ENCODE assay signal across 6 cellular contexts in the genomic region with DNA sequence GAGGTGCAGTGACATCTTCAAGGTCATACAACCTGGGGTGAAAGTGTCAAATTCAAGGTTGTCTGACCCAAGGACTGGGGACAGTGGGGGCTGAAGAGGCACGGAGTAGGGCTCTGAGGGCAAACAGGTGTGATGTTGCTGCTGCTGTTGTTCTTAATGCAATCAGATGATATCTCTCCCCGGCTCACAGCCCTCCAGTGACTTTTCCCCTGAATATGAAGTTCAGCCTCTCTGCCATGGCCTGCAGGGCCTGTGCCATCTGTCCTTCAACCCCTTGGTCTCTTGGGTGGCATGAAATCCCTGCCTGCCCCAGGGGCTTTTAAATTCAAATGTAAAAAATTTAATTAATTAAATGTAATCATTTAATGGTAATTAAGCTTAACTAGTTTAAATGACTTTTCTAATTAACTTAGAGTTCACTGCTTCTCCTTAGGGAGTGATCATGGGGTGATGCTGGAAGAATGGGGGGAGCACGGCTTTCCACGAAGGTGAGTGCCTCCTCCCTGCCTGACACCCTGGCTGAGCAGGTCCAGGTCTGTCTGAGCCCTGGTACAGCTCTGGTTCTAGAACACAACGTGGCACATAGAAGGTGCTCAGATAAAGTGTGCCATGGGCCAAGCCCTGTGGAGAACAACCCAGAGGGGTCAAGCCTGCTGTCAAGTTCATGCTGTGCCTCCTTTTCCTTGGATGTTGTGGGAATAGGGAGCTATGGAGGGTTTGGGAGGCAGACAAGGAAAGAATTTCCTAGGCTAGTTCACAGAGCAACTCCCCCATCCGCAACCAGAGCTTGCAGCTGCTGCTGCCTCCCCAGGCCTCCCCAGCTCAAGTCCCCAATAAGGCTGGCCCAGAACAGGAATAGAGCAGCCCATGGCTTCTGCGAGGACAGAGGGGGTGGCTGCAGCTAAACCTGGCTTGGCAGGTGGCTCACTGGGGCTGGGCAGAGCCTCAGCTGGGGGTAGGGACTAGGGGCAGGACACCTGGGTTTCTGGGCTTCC.
DNase-seq lines count a peak whose midpoint lies in the region; TF ChIP-seq lines count a peak whose summit lies in the region.
"Not testable (repeated sequence)": the region's sequence is repeated elsewhere in the genome, so short reads cannot be mapped to it uniquely, and the experiment has no call there.

No MANE protein-coding gene starts in this region.

- TF ChIP-seq POLR2A in vagina (IDR thresholded peaks at IDR 0.05): not testable (repeated sequence)

- H3K4me3 ChIP-seq in vagina: not testable (repeated sequence)

- peak; percentile 3 for DNase-seq in D341Med (ENCODE audit: low spot score)
- DNase-seq in activated CD4-positive, alpha-beta T cell treated with anti-CD3 and anti-CD28 coated beads, Interleukin-2, amount 10 ng/mL, durations not matched to agents 24 days and 14 days: peak; percentile 34
- DNase-seq in cardiac septum (ENCODE audit: low spot score): peak; percentile 55
- DNase-seq in mesenteric fat pad (ENCODE audit: low spot score): peak; percentile 60
- DNase-seq in posterior cingulate gyrus: peak in 7 of 10 donors; percentile 11 to 89 (median 51)
- DNase-seq in vagina (ENCODE audit: extremely low spot score in 2 of 2): peak; percentile 58 to 91

- not testable (repeated sequence) for H3K9me3 Mint-ChIP-seq in activated CD4-positive, alpha-beta T cell treated with anti-CD3 and anti-CD28 coated beads, Interleukin-2, amount 10 ng/mL, durations not matched to agents 24 days and 14 days

- not testable (repeated sequence) for H3K4me3 Mint-ChIP-seq in activated CD4-positive, alpha-beta T cell treated with anti-CD3 and anti-CD28 coated beads, Interleukin-2, amount 10 ng/mL, durations not matched to agents 24 days and 14 days

- not testable (repeated sequence) for H3K27me3 Mint-ChIP-seq in activated CD4-positive, alpha-beta T cell treated with anti-CD3 and anti-CD28 coated beads, Interleukin-2, amount 10 ng/mL, durations not matched to agents 24 days and 14 days

- intact Hi-C loops in activated CD4-positive, alpha-beta T cell treated with anti-CD3 and anti-CD28 coated beads, Interleukin-2, amount 10 ng/mL, durations not matched to agents 24 days and 14 days (cut with micrococcal nuclease); cardiac septum (cut with DNase I); posterior cingulate gyrus (cut with DNase I): not testable (repeated sequence)
- intact Hi-C loops in vagina (cut with DNase I): loop anchor here (5.0 kb wide), 1 partner anchor 465 kb away; no protein-coding TSS in a partner anchor

- not testable (repeated sequence) for H3K4me1 Mint-ChIP-seq in activated CD4-positive, alpha-beta T cell treated with anti-CD3 and anti-CD28 coated beads, Interleukin-2, amount 10 ng/mL, durations not matched to agents 24 days and 14 days

- H3K27ac ChIP-seq in vagina: not testable (repeated sequence)

- TF ChIP-seq CTCF in vagina (IDR thresholded peaks at IDR 0.05): not testable (repeated sequence)

- H3K9me3 ChIP-seq in vagina: not testable (repeated sequence)

- not testable (repeated sequence) for H3K36me3 Mint-ChIP-seq in activated CD4-positive, alpha-beta T cell treated with anti-CD3 and anti-CD28 coated beads, Interleukin-2, amount 10 ng/mL, durations not matched to agents 24 days and 14 days (ENCODE audit: low read depth)

- H3K27me3 ChIP-seq in vagina: not testable (repeated sequence)

- H3K27ac Mint-ChIP-seq in activated CD4-positive, alpha-beta T cell treated with anti-CD3 and anti-CD28 coated beads, Interleukin-2, amount 10 ng/mL, durations not matched to agents 24 days and 14 days: not testable (repeated sequence)

- H3K36me3 ChIP-seq in vagina: not testable (repeated sequence)

- not testable (repeated sequence) for H3K4me1 ChIP-seq in vagina

Comparison
In these comparisons a context has a peak if more than half of its experiments do, and no peak if none do; other contexts are left out.
1. DNase-seq: peak in every context shown above with its lines; median percentile 74 in vagina; 60 in mesenteric fat pad; 55 in cardiac septum; 51 in posterior cingulate gyrus; 34 in activated CD4-positive, alpha-beta T cell treated with anti-CD3 and anti-CD28 coated beads, Interleukin-2, amount 10 ng/mL, durations not matched to agents 24 days and 14 days; 3 in D341Med.